8 cellular contexts compared by ENCODE assay signal in the genomic region with DNA sequence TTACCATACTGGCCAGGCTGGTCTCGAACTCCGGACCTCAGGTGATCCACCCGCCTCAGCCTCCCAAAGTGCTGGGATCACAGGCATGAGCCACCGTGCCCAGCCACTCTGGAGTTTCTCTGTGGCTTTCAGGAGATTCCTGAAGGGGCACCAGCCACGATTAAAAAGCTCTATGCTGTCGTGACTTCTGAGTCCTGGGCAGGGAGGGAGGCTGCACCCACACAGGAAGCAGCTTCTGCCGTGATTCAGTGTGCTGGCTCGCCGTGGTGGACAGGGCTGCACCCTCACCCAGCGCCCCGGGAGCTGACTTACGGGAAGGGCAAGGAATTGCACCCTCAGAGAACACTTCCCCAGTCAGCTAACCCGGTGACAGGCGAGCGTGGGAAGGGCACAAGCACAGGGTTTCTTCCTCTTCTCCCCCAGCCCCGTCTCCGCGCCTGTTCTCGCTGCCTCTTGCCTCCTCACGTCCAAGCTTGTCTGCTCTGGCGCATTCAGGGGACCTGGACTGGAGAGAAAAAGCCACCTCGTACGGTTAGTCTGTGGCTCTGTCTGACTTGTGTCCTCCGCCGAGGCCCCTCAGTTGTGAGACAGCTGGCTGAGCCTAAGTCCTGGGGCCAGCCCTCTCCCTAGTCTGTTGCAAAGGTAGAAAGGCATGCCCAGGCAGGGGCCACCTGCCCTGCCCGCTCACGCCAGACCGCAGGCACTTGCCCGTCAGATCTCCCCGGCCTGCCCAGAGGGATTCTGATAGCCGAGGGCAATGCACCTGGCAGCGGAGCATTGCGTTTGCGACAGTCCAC.
A peak's percentile ranks its signal among the peaks of the same experiment; 100 is the strongest.
DNase-seq lines count a peak whose midpoint lies in the region; ATAC-seq, FAIRE-seq and TF ChIP-seq lines count a peak whose summit lies in the region.

No MANE protein-coding gene starts in this region.

- TF ChIP-seq POLR2A in HepG2 (IDR thresholded peaks at IDR 0.05; ENCODE audit: insufficient read depth in 1 of 2, low read depth in 2 of 2, low read length in 2 of 2) (no peak; a peak in 1 of 4 replicates), GM12892 (IDR thresholded peaks at IDR 0.05; ENCODE audit: low read depth, low read length) (no peak)

- intact Hi-C loops in ascending aorta (cut with DNase I) (loop anchor here (2.0 kb wide), 1 partner anchor 33 kb away; a partner anchor contains a TSS), HepG2 (cut with micrococcal nuclease; ENCODE audit: unreplicated experiment) (loop anchor here (1.0 to 5.0 kb wide), 5 partner anchors 22 to 167 kb away; no protein-coding TSS in a partner anchor)

- H3K9me3 ChIP-seq in ascending aorta, result no peaks in the 10 kb centered on the region
- no peaks in the 10 kb centered on the region for H3K9me3 ChIP-seq in HepG2 (ENCODE audit: low read length)

- DNase-seq in 8988T, result peak; percentile 54
- peak; percentile 75 for DNase-seq in KBM-7
- peak; percentile 40 to 83 for DNase-seq in ascending aorta (ENCODE audit: low spot score in 2 of 2)
- peak; percentile 70 for DNase-seq in HepG2 (ENCODE audit: low spot score)
- peak; percentile 79 for DNase-seq in urothelium cell line (ENCODE audit: low spot score)
- no peak for DNase-seq in GM12892 (ENCODE audit: insufficient read length)

- H3K27ac ChIP-seq in ascending aorta (no peak overlapping the region), HepG2 (ENCODE audit: extremely low read length, insufficient read depth, low read length) (peak overlapping the region; percentile 98)

- no peak overlapping the region for H2AFZ ChIP-seq in HepG2 (ENCODE audit: low read length)

- ATAC-seq in HepG2 (peak; percentile 49), GM21825 (IDR thresholded peaks at IDR 0.05; ENCODE audit: unreplicated experiment) (no peak), GM21723 (IDR thresholded peaks at IDR 0.05; ENCODE audit: unreplicated experiment) (no peak)

- peaks cover 88% of the 10 kb centered on the region for H3K79me2 ChIP-seq in HepG2 (ENCODE audit: insufficient read depth, low read length)

- peak overlapping the region; percentile 98 for H3K4me2 ChIP-seq in HepG2 (ENCODE audit: low read depth, low read length)

- no peak overlapping the region for H3K4me3 ChIP-seq in ascending aorta
- H3K4me3 ChIP-seq in HepG2 (replicated peaks in 1 of 3; ENCODE audit: insufficient read depth in 1 of 3, low read depth in 2 of 3, low read length in 3 of 3), result peak overlapping the region; percentile 35 to 74 (median 53); a peak in 5 of 6 replicates

- CTCF ChIA-PET in HepG2 (lab: Yijun Ruan, JAX; ENCODE audit: low intra/inter-chr PET ratio, low total read pairs), result no interaction called here

- no peak for TF ChIP-seq EP300 in HepG2 (IDR thresholded peaks at IDR 0.05; ENCODE audit: low read depth in 2 of 2, low read length in 2 of 2)
- TF ChIP-seq EP300 in HepG2 (CRISPR knock-in tag; IDR thresholded peaks at IDR 0.05; ENCODE audit: borderline replicate concordance), result no peak; the same call in 1 of the 2 replicates

- no peak for TF ChIP-seq CTCF in ascending aorta (IDR thresholded peaks at IDR 0.05)
- no peak for TF ChIP-seq CTCF in HepG2 (CRISPR knock-in tag; IDR thresholded peaks at IDR 0.05)

- H4K20me1 ChIP-seq in HepG2 (ENCODE audit: insufficient read depth, low read length), result no peaks in the 10 kb centered on the region

- WGBS in HepG2 (ENCODE audit: low lambda C conversion rate), result 17% methylated on average over 12 of the region's 34 CpGs

- in situ Hi-C loops in KBM-7 (cut with MboI; ENCODE audit: low pct_unique_long_range_greater_than_20kb, low sequenced_read_pairs) (no loop called here), HepG2 (cut with HindIII; ENCODE audit: extremely low pct_ligation_motif_present, low pct_unique_long_range_greater_than_20kb) (loop anchor here (5.0 to 10.0 kb wide), 2 partner anchors 89 to 167 kb away; no protein-coding TSS in a partner anchor)

- peaks cover 4 to 21% of the 10 kb centered on the region in 2 donors for H3K4me1 ChIP-seq in ascending aorta
- H3K4me1 ChIP-seq in HepG2 (ENCODE audit: insufficient read depth, low read length), result peaks cover 70% of the 10 kb centered on the region

- TSS peak; percentile 83 for BruUV-seq in HepG2 (replicated peaks; lab: Mats Ljungman, UMichigan)

- no peak for TF ChIP-seq RAD21 in HepG2 (CRISPR knock-in tag; IDR thresholded peaks at IDR 0.05)

- peak; percentile 8 for FAIRE-seq in HepG2 (lab: Jason Lieb, UNC)
- FAIRE-seq in urothelium cell line (lab: Jason Lieb, UNC), result peak; percentile 87
- no peak for FAIRE-seq in GM12892 (lab: Jason Lieb, UNC)

- POLR2A ChIA-PET in HepG2 (lab: Yijun Ruan, JAX), result interaction anchor here (0.7 to 12.7 kb wide), 29 partner anchors 9 to 786 kb away, joined by 3 to 335 read pairs (median 6); a partner anchor contains a TSS

- H3K36me3 ChIP-seq in ascending aorta (no peaks in the 10 kb centered on the region), HepG2 (replicated peaks in 1 of 2; ENCODE audit: control insufficient read depth in 1 of 2, insufficient read depth in 2 of 2, low read length in 2 of 2) (peaks cover 0 to 7% of the 10 kb centered on the region in 2 experiments; a peak in 2 of 5 replicates)

- H3K27me3 ChIP-seq in ascending aorta (peaks cover 9% of the 10 kb centered on the region), HepG2 (ENCODE audit: control insufficient read depth in 1 of 2, insufficient read depth in 2 of 2, low read length in 2 of 2) (no peaks in the 10 kb centered on the region; a peak in 1 of 5 replicates)

- peak overlapping the region; percentile 98 for H3K9ac ChIP-seq in HepG2 (ENCODE audit: insufficient read depth, low read depth, low read length)

TF ChIP-seq in HepG2, 621 proteins besides CTCF, POLR2A, EP300 and RAD21 (continues in another document):
- TF ChIP-seq ZNF20 (CRISPR knock-in tag; IDR thresholded peaks at IDR 0.05), result no peak
- 0 out of 2 replicates have a peak, but pooled peaks have one; percentile 9 for TF ChIP-seq IRX3 (CRISPR knock-in tag; IDR thresholded peaks at IDR 0.05; ENCODE audit: borderline replicate concordance, low read depth)
- TF ChIP-seq, protein P1, sequence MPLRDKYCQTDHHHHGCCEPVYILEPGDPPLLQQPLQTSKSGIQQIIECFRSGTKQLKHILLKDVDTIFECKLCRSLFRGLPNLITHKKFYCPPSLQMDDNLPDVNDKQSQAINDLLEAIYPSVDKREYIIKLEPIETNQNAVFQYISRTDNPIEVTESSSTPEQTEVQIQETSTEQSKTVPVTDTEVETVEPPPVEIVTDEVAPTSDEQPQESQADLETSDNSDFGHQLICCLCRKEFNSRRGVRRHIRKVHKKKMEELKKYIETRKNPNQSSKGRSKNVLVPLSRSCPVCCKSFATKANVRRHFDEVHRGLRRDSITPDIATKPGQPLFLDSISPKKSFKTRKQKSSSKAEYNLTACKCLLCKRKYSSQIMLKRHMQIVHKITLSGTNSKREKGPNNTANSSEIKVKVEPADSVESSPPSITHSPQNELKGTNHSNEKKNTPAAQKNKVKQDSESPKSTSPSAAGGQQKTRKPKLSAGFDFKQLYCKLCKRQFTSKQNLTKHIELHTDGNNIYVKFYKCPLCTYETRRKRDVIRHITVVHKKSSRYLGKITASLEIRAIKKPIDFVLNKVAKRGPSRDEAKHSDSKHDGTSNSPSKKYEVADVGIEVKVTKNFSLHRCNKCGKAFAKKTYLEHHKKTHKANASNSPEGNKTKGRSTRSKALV (CRISPR knock-in tag; IDR thresholded peaks at IDR 0.05), result no peak; the same call in 1 of the 2 replicates
- no peak for TF ChIP-seq FIP1L1 (IDR thresholded peaks at IDR 0.05; ENCODE audit: borderline replicate concordance, insufficient read depth, low read depth, low read length)
- TF ChIP-seq, protein P2, sequence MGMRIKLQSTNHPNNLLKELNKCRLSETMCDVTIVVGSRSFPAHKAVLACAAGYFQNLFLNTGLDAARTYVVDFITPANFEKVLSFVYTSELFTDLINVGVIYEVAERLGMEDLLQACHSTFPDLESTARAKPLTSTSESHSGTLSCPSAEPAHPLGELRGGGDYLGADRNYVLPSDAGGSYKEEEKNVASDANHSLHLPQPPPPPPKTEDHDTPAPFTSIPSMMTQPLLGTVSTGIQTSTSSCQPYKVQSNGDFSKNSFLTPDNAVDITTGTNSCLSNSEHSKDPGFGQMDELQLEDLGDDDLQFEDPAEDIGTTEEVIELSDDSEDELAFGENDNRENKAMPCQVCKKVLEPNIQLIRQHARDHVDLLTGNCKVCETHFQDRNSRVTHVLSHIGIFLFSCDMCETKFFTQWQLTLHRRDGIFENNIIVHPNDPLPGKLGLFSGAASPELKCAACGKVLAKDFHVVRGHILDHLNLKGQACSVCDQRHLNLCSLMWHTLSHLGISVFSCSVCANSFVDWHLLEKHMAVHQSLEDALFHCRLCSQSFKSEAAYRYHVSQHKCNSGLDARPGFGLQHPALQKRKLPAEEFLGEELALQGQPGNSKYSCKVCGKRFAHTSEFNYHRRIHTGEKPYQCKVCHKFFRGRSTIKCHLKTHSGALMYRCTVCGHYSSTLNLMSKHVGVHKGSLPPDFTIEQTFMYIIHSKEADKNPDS (CRISPR knock-in tag; IDR thresholded peaks at IDR 0.05), result peak; percentile 39; the same call in 1 of the 2 replicates
- peak; percentile 18; the same call in 1 of the 2 replicates for TF ChIP-seq MIER3 (CRISPR knock-in tag; IDR thresholded peaks at IDR 0.05; ENCODE audit: borderline replicate concordance)
- TF ChIP-seq, protein P3, sequence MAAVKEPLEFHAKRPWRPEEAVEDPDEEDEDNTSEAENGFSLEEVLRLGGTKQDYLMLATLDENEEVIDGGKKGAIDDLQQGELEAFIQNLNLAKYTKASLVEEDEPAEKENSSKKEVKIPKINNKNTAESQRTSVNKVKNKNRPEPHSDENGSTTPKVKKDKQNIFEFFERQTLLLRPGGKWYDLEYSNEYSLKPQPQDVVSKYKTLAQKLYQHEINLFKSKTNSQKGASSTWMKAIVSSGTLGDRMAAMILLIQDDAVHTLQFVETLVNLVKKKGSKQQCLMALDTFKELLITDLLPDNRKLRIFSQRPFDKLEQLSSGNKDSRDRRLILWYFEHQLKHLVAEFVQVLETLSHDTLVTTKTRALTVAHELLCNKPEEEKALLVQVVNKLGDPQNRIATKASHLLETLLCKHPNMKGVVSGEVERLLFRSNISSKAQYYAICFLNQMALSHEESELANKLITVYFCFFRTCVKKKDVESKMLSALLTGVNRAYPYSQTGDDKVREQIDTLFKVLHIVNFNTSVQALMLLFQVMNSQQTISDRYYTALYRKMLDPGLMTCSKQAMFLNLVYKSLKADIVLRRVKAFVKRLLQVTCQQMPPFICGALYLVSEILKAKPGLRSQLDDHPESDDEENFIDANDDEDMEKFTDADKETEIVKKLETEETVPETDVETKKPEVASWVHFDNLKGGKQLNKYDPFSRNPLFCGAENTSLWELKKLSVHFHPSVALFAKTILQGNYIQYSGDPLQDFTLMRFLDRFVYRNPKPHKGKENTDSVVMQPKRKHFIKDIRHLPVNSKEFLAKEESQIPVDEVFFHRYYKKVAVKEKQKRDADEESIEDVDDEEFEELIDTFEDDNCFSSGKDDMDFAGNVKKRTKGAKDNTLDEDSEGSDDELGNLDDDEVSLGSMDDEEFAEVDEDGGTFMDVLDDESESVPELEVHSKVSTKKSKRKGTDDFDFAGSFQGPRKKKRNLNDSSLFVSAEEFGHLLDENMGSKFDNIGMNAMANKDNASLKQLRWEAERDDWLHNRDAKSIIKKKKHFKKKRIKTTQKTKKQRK (IDR thresholded peaks at IDR 0.05; ENCODE audit: low read length), result no peak
- TF ChIP-seq ZNF430 (CRISPR knock-in tag; IDR thresholded peaks at IDR 0.05), result no peak
- TF ChIP-seq SRF (IDR thresholded peaks at IDR 0.05; ENCODE audit: low read depth, low read length), result no peak

Comparison
In these comparisons a context has a peak if more than half of its experiments do, and no peak if none do; other contexts are left out.
1. H3K4me3 ChIP-seq: peak in HepG2 (3 of 3); none in ascending aorta (0 of 2).